Comparison of ENCODE assay signal across 8 cellular contexts in genomic region chr6:30453508-30454206, GRCh38. TPM values are rescaled to one million over a fixed set of nuclear protein-coding genes. Genes with fewer than 3 reads are reported as not detected.
DNase-seq lines count a peak whose midpoint lies in the region; ATAC-seq, FAIRE-seq and TF ChIP-seq lines count a peak whose summit lies in the region.
"Not testable (repeated sequence)": the region's sequence is repeated elsewhere in the genome, so short reads cannot be mapped to it uniquely, and the experiment has no call there.

No MANE protein-coding gene starts in this region.

- peaks cover 17% of the 10 kb centered on the region for H3K4me1 ChIP-seq in HepG2 (ENCODE audit: insufficient read depth, low read length)

- not testable (repeated sequence) for TF ChIP-seq EP300 in HepG2 (IDR thresholded peaks at IDR 0.05; ENCODE audit: low read depth in 2 of 2, low read length in 2 of 2); HepG2 (CRISPR knock-in tag; IDR thresholded peaks at IDR 0.05; ENCODE audit: borderline replicate concordance)

- not testable (repeated sequence) for H3K9ac ChIP-seq in HepG2 (ENCODE audit: insufficient read depth, low read depth, low read length)

- H3K36me3 ChIP-seq in HepG2 (replicated peaks in 1 of 2; ENCODE audit: control insufficient read depth in 1 of 2, insufficient read depth in 2 of 2, low read length in 2 of 2): not testable (repeated sequence)

- H3K4me2 ChIP-seq in HepG2 (ENCODE audit: low read depth, low read length): peak overlapping the region; percentile 25; the same call in 1 of the 2 replicates

- not testable (repeated sequence) for H2AFZ ChIP-seq in HepG2 (ENCODE audit: low read length)

- POLR2A ChIA-PET in HepG2 (lab: Yijun Ruan, JAX): not testable (repeated sequence)

- TF ChIP-seq POLR2A in HepG2 (IDR thresholded peaks at IDR 0.05; ENCODE audit: insufficient read depth in 1 of 2, low read depth in 2 of 2, low read length in 2 of 2): not testable (repeated sequence)

- not testable (repeated sequence) for H3K4me3 ChIP-seq in HepG2 (replicated peaks in 1 of 3; ENCODE audit: insufficient read depth in 1 of 3, low read depth in 2 of 3, low read length in 3 of 3)

- ATAC-seq in GM18498 (IDR thresholded peaks at IDR 0.05; ENCODE audit: unreplicated experiment): peak; percentile 65
- ATAC-seq in HepG2: peak; percentile 89

- intact Hi-C loops in HepG2 (cut with micrococcal nuclease; ENCODE audit: unreplicated experiment): not testable (repeated sequence)

- not testable (repeated sequence) for H3K79me2 ChIP-seq in HepG2 (ENCODE audit: insufficient read depth, low read length)

- H4K20me1 ChIP-seq in HepG2 (ENCODE audit: insufficient read depth, low read length): not testable (repeated sequence)

- not testable (repeated sequence) for BruUV-seq in HepG2 (replicated peaks; lab: Mats Ljungman, UMichigan)

- peak; percentile 86 for TF ChIP-seq RAD21 in HepG2 (CRISPR knock-in tag; IDR thresholded peaks at IDR 0.05)

- peaks cover 21 to 77% of the 10 kb centered on the region in 2 experiments; a peak in 4 of 5 replicates for H3K27me3 ChIP-seq in HepG2 (ENCODE audit: control insufficient read depth in 1 of 2, insufficient read depth in 2 of 2, low read length in 2 of 2)

- in situ Hi-C loops in ACHN (cut with HindIII; ENCODE audit: low pct_ligation_motif_present, low pct_unique_long_range_greater_than_20kb, low sequenced_read_pairs): not testable (repeated sequence)
- in situ Hi-C loops in HepG2 (cut with HindIII; ENCODE audit: extremely low pct_ligation_motif_present, low pct_unique_long_range_greater_than_20kb): loop anchor here (25.0 kb wide), 1 partner anchor 634 kb away; no protein-coding TSS in a partner anchor

- DNase-seq in ACHN (peak; percentile 88), NCI-H1048 (lab: John Stamatoyannopoulos, UW) (peak; percentile 59), SHP77 (lab: John Stamatoyannopoulos, UW) (peak; percentile 72 to 79), activated T-cell treated with anti-CD3 and anti-CD28 coated beads for 4 hours (peak; percentile 84), HepG2 (ENCODE audit: low spot score) (peak; percentile 84)
- peak; percentile 85 for DNase-seq in effector CD8-positive, alpha-beta T cell (lab: John Stamatoyannopoulos, UW)
- DNase-seq in stimulated activated CD4-positive, alpha-beta T cell treated with anti-CD3 and anti-CD28 coated beads, Interleukin-15, amount 100 ng/mL, for 24 hours: peak; percentile 91

- 15% methylated on average over 13 of the region's 26 CpGs for WGBS in HepG2 (ENCODE audit: low lambda C conversion rate)

- CTCF ChIA-PET in HepG2 (lab: Yijun Ruan, JAX; ENCODE audit: low intra/inter-chr PET ratio, low total read pairs): interaction anchor here (0.8 to 1.6 kb wide), 6 partner anchors 28 to 96 kb away, joined by 3 to 9 read pairs (median 3); no protein-coding TSS in a partner anchor

- peak; percentile 73 for FAIRE-seq in HepG2 (lab: Jason Lieb, UNC)

- not testable (repeated sequence) for H3K9me3 ChIP-seq in HepG2 (ENCODE audit: low read length)

- not testable (repeated sequence) for H3K27ac ChIP-seq in HepG2 (ENCODE audit: extremely low read length, insufficient read depth, low read length)

- TF ChIP-seq CTCF in HepG2 (CRISPR knock-in tag; IDR thresholded peaks at IDR 0.05): peak; percentile 91

TF ChIP-seq in HepG2, 621 proteins besides CTCF, POLR2A, EP300 and RAD21 (continues in another document):
- TF ChIP-seq ELF3 (CRISPR knock-in tag; IDR thresholded peaks at IDR 0.05) (peak; percentile 15; the same call in 1 of the 2 replicates), ARID5B (CRISPR knock-in tag; IDR thresholded peaks at IDR 0.05) (peak; percentile 25; the same call in 1 of the 2 replicates), STAG1 (CRISPR knock-in tag; IDR thresholded peaks at IDR 0.05) (peak; percentile 74), HMGXB4 (CRISPR knock-in tag; IDR thresholded peaks at IDR 0.05; ENCODE audit: borderline replicate concordance in 1 of 2, low read depth in 1 of 2) (peak; percentile 63 to 73; a peak in 3 of 4 replicates), ZBTB7B (CRISPR knock-in tag; IDR thresholded peaks at IDR 0.05) (0 out of 2 replicates have a peak, but pooled peaks have one; percentile 67), SP4 (CRISPR knock-in tag; IDR thresholded peaks at IDR 0.05) (peak; percentile 33; the same call in 1 of the 2 replicates), RFXANK (CRISPR knock-in tag; IDR thresholded peaks at IDR 0.05) (0 out of 2 replicates have a peak, but pooled peaks have one; percentile 38), XRCC5 (optimal IDR thresholded peaks at IDR 0.05; ENCODE audit: low read length) (peak; percentile 89), YY1 (IDR thresholded peaks at IDR 0.05; ENCODE audit: insufficient read depth, insufficient replicate concordance, low read depth, low read length) (peak; percentile 16), ZNF225 (CRISPR knock-in tag; IDR thresholded peaks at IDR 0.05) (0 out of 2 replicates have a peak, but pooled peaks have one; percentile 38), ZSCAN9 (CRISPR knock-in tag; IDR thresholded peaks at IDR 0.05; ENCODE audit: borderline replicate concordance) (0 out of 2 replicates have a peak, but pooled peaks have one; percentile 25)

RNA-seq across cellular contexts. Expression of gene HLA-E, which starts 35.7 kb away (rescaled TPM):
- total RNA-seq in HepG2 (2016; rRNA removed; fragmentation: Illumina TruSeq; extraction: Trizol): 21.2 and 45.2 TPM in 2 replicates
- 6.3 and 7.1 TPM in 2 replicates for total RNA-seq in HepG2 (2016; cell fraction: cytosol; rRNA removed; fragmentation: Illumina TruSeq; extraction: Trizol; ENCODE audit: low read depth)
- 21.6 and 46.9 TPM in 2 replicates for total RNA-seq in HepG2 (2016; cell fraction: insoluble cytoplasmic fraction; rRNA removed; fragmentation: Illumina TruSeq; extraction: Trizol)
- total RNA-seq in HepG2 (2016; cell fraction: membrane; rRNA removed; fragmentation: Illumina TruSeq; extraction: Trizol): 12.5 and 14.1 TPM in 2 replicates
- total RNA-seq in HepG2 (2016; cell fraction: nucleus; rRNA removed; fragmentation: Illumina TruSeq; extraction: Trizol): 38.3 and 44.5 TPM in 2 replicates
- polyA plus RNA-seq in HepG2 (2011; rRNA removed): 90.4 and 99.8 TPM in 2 replicates
- polyA plus RNA-seq in HepG2 (2011; cell fraction: cytosol; rRNA removed): 94.6 and 111 TPM in 2 replicates
- 67.6 and 75.6 TPM in 2 replicates for polyA plus RNA-seq in HepG2 (2011; cell fraction: nucleus; rRNA removed)
- 64.9 and 110 TPM in 2 replicates for polyA plus RNA-seq in HepG2 (2012)
- 6.6 and 6.7 TPM in 2 replicates for polyA plus RNA-seq in HepG2 (2016; cell fraction: cytosol; fragmentation: Illumina TruSeq; extraction: Trizol; ENCODE audit: low read depth)
- 23.6 and 24.3 TPM in 2 replicates for polyA plus RNA-seq in HepG2 (2016; cell fraction: insoluble cytoplasmic fraction; fragmentation: Illumina TruSeq; extraction: Trizol; ENCODE audit: low read depth)
- 11.8 and 12.2 TPM in 2 replicates for polyA plus RNA-seq in HepG2 (2016; cell fraction: membrane; fragmentation: Illumina TruSeq; extraction: Trizol; ENCODE audit: low read depth)
- 68.0 and 69.9 TPM in 2 replicates for polyA plus RNA-seq in HepG2 (2016; cell fraction: nucleus; fragmentation: Illumina TruSeq; extraction: Trizol; ENCODE audit: insufficient read depth, low read depth)
- polyA minus RNA-seq in HepG2 (2011; rRNA and poly(A)+ RNA removed; ENCODE audit: low replicate concordance): 39.4 and 80.9 TPM in 2 replicates
- polyA minus RNA-seq in HepG2 (2011; cell fraction: cytosol; rRNA and poly(A)+ RNA removed): 45.5 and 56.8 TPM in 2 replicates
- polyA minus RNA-seq in HepG2 (2011; cell fraction: nucleus; rRNA and poly(A)+ RNA removed): 17.4 and 26.7 TPM in 2 replicates
